ENCODE assay signal across 25 cellular contexts in genomic region chr1:24089027-24089742, GRCh38. TPM values are rescaled to one million over a fixed set of nuclear protein-coding genes. Genes with fewer than 3 reads are reported as not detected.
DNase-seq lines count a peak whose midpoint lies in the region; ATAC-seq, FAIRE-seq and TF ChIP-seq lines count a peak whose summit lies in the region.
"Had no signal": no experiment of that assay in that cellular context is flagged by ENCODE, and none has a peak within 500 bp of the region (broad histone marks: within the 10 kb centered on the region; RNA-seq: fewer than 3 reads in every experiment).

No MANE protein-coding gene starts in this region.

- H3K27ac ChIP-seq in heart right ventricle (peak overlapping the region in 7 of 10 donors; percentile 27 to 53 (median 39)), K562 (ENCODE audit: extremely low read depth, low read depth, low read length) (no peak overlapping the region)
- H3K27ac ChIP-seq: PC-9 had no signal

- TF ChIP-seq CTCF in heart right ventricle (IDR thresholded peaks at IDR 0.05) (no peak), K562 (IDR thresholded peaks at IDR 0.05 in 2 of 3, conservative IDR thresholded peaks at IDR 0.05 in 1 of 3; ENCODE audit: insufficient read depth in 2 of 3, low read depth in 1 of 3, low read length in 3 of 3) (no peak), nephron progenitor cell (IDR thresholded peaks at IDR 0.05) (no peak)

- FAIRE-seq in K562 (lab: Jason Lieb, UNC) = no peak
- FAIRE-seq: G401.6, GM12878 had no signal

- peaks cover 12% of the 10 kb centered on the region for H4K20me1 ChIP-seq in K562 (replicated peaks; ENCODE audit: control insufficient read depth, insufficient read depth, low read length)

- no TSS peak for BruUV-seq in K562 (replicated peaks; lab: Mats Ljungman, UMichigan)

- no peak for DNase-seq in heart right ventricle
- no peak for DNase-seq in Right ventricle myocardium inferior (ENCODE audit: missing footprints)
- DNase-seq in H7 = peak; percentile 53
- no peak for DNase-seq in K562 (ENCODE audit: extremely low read depth in 1 of 4, low spot score in 3 of 4)
- no peak for DNase-seq in nephron progenitor cell
- DNase-seq in activated T-helper 2 cell treated with anti-CD3 and anti-CD28 coated beads, Interferon-gamma antibody, Interleukin-2, Interleukin-4, amounts not matched to agents 10 μg/mL and 5 μg/mL and 100 μg/mL, durations not matched to agents 14 hours and 24 hours and 36 hours (ENCODE audit: low spot score) = no peak
- no peak for DNase-seq in NCI-H187 (lab: John Stamatoyannopoulos, UW)
- no peak for DNase-seq in hypothalamus (lab: John Stamatoyannopoulos, UW)
- DNase-seq: CD4-positive, alpha-beta T cell; DMS53; Kasumi-1; NCI-H1105; NCI-H146; NCI-H2029; NCI-H446 treated with DMSO at 0.1 percent for 48 hours; NCI-H526; NCI-H82; NK-92 treated with Interleukin-12 subunit alpha and Interleukin-12 subunit beta, amount 100 ng/mL, for 24 hours; PC-9; SHP77 had no signal

- POLR2A ChIA-PET in K562 (lab: Yijun Ruan, JAX) = no interaction called here

- ATAC-seq in heart right ventricle (peak in 1 of 8 donors; percentile 1), Right ventricle myocardium inferior (no peak), K562 (no peak)
- ATAC-seq: GM12878 had no signal

- H2AFZ ChIP-seq in K562 (ENCODE audit: low read depth, low read length) = no peak overlapping the region
- H2AFZ ChIP-seq: PC-9 had no signal

- CTCF ChIA-PET in K562 (lab: Yijun Ruan, JAX; ENCODE audit: low intra/inter-chr PET ratio) = no interaction called here

- peaks cover 0 to 85% (median 3%) of the 10 kb centered on the region in 9 donors for H3K36me3 ChIP-seq in heart right ventricle
- H3K36me3 ChIP-seq in H7 (replicated peaks; ENCODE audit: control insufficient read depth, insufficient read depth, low read length) = no peaks in the 10 kb centered on the region
- no peaks in the 10 kb centered on the region for H3K36me3 ChIP-seq in K562 (ENCODE audit: control insufficient read depth, insufficient read depth, low read length)

- H3K9me3 ChIP-seq in heart right ventricle (no peaks in the 10 kb centered on the region), K562 (replicated peaks; ENCODE audit: control insufficient read depth, insufficient read depth, low read depth, low read length) (no peaks in the 10 kb centered on the region)

- WGBS in heart right ventricle, 2 donors = 75 to 83% methylated on average over 14 of the region's 14 CpGs
- 2% methylated on average over 14 of the region's 14 CpGs for WGBS in K562 (ENCODE audit: insufficient coverage, low coverage, missing lambda C conversion rate)

- peaks cover 7% of the 10 kb centered on the region for H3K27me3 Mint-ChIP-seq in nephron progenitor cell (ENCODE audit: low read depth, poor library complexity)
- peaks cover 1% of the 10 kb centered on the region for H3K27me3 Mint-ChIP-seq in activated T-helper 2 cell treated with anti-CD3 and anti-CD28 coated beads, Interferon-gamma antibody, Interleukin-2, Interleukin-4, amounts not matched to agents 10 μg/mL and 5 μg/mL and 100 μg/mL, durations not matched to agents 14 hours and 24 hours and 36 hours (ENCODE audit: low read depth)
- H3K27me3 Mint-ChIP-seq: CD4-positive, alpha-beta T cell had no signal

- no peak for TF ChIP-seq EP300 in K562 (IDR thresholded peaks at IDR 0.05; ENCODE audit: low read length)

- H3K4me1 ChIP-seq in heart right ventricle (peaks cover 0 to 19% (median 4%) of the 10 kb centered on the region in 9 donors), K562 (replicated peaks in 1 of 2; ENCODE audit: control insufficient read depth in 2 of 2, insufficient read depth in 2 of 2, low read length in 2 of 2) (no peaks in the 10 kb centered on the region)

- no peaks in the 10 kb centered on the region for H3K79me2 ChIP-seq in K562 (ENCODE audit: control insufficient read depth, insufficient read depth, low read length)

- no peaks in the 10 kb centered on the region for H3K9me1 ChIP-seq in K562 (ENCODE audit: control insufficient read depth, insufficient read depth, low read length)

- no peak overlapping the region for H3K4me3 ChIP-seq in heart right ventricle
- no peak overlapping the region for H3K4me3 ChIP-seq in H7 (ENCODE audit: insufficient read depth, low read depth, low read length)
- H3K4me3 ChIP-seq in K562 = no peak overlapping the region
- H3K4me3 ChIP-seq: GM12878, PC-9 had no signal

- H3K4me3 Mint-ChIP-seq in nephron progenitor cell = no peak overlapping the region
- no peak overlapping the region for H3K4me3 Mint-ChIP-seq in activated T-helper 2 cell treated with anti-CD3 and anti-CD28 coated beads, Interferon-gamma antibody, Interleukin-2, Interleukin-4, amounts not matched to agents 10 μg/mL and 5 μg/mL and 100 μg/mL, durations not matched to agents 14 hours and 24 hours and 36 hours (ENCODE audit: low read depth)
- H3K4me3 Mint-ChIP-seq: CD4-positive, alpha-beta T cell; IgD-negative memory B cell had no signal

- no peaks in the 10 kb centered on the region for H3K9me3 Mint-ChIP-seq in nephron progenitor cell
- H3K9me3 Mint-ChIP-seq in activated T-helper 2 cell treated with anti-CD3 and anti-CD28 coated beads, Interferon-gamma antibody, Interleukin-2, Interleukin-4, amounts not matched to agents 10 μg/mL and 5 μg/mL and 100 μg/mL, durations not matched to agents 14 hours and 24 hours and 36 hours = no peaks in the 10 kb centered on the region
- H3K9me3 Mint-ChIP-seq: CD4-positive, alpha-beta T cell; IgD-negative memory B cell had no signal

- in situ Hi-C loops in K562 (cut with MboI) = no loop called here

- peak overlapping the region; percentile 49 for H3K27ac Mint-ChIP-seq in nephron progenitor cell
- no peak overlapping the region for H3K27ac Mint-ChIP-seq in activated T-helper 2 cell treated with anti-CD3 and anti-CD28 coated beads, Interferon-gamma antibody, Interleukin-2, Interleukin-4, amounts not matched to agents 10 μg/mL and 5 μg/mL and 100 μg/mL, durations not matched to agents 14 hours and 24 hours and 36 hours
- H3K27ac Mint-ChIP-seq: CD4-positive, alpha-beta T cell; IgD-negative memory B cell had no signal

- H3K4me1 Mint-ChIP-seq in nephron progenitor cell = peaks cover 38% of the 10 kb centered on the region
- no peaks in the 10 kb centered on the region for H3K4me1 Mint-ChIP-seq in activated T-helper 2 cell treated with anti-CD3 and anti-CD28 coated beads, Interferon-gamma antibody, Interleukin-2, Interleukin-4, amounts not matched to agents 10 μg/mL and 5 μg/mL and 100 μg/mL, durations not matched to agents 14 hours and 24 hours and 36 hours (ENCODE audit: low read depth)
- H3K4me1 Mint-ChIP-seq: IgD-negative memory B cell had no signal

- TF ChIP-seq POLR2A in K562 (conservative IDR thresholded peaks at IDR 0.05) = no peak

- no peak overlapping the region for H3K4me2 ChIP-seq in K562 (ENCODE audit: insufficient read depth, low read length)
- H3K4me2 ChIP-seq: PC-9 had no signal

- intact Hi-C loops in heart right ventricle (cut with DNase I) (no loop called here), Right ventricle myocardium inferior (cut with DNase I) (no loop called here), K562 (cut with micrococcal nuclease) (no loop called here)
- intact Hi-C loops in activated T-helper 2 cell treated with anti-CD3 and anti-CD28 coated beads, Interferon-gamma antibody, Interleukin-2, Interleukin-4, amounts not matched to agents 10 μg/mL and 5 μg/mL and 100 μg/mL, durations not matched to agents 14 hours and 24 hours and 36 hours (cut with micrococcal nuclease) = no loop called here

- H3K36me3 Mint-ChIP-seq in nephron progenitor cell (ENCODE audit: low read depth) = no peaks in the 10 kb centered on the region
- H3K36me3 Mint-ChIP-seq in activated T-helper 2 cell treated with anti-CD3 and anti-CD28 coated beads, Interferon-gamma antibody, Interleukin-2, Interleukin-4, amounts not matched to agents 10 μg/mL and 5 μg/mL and 100 μg/mL, durations not matched to agents 14 hours and 24 hours and 36 hours (ENCODE audit: low read depth) = no peaks in the 10 kb centered on the region
- H3K36me3 Mint-ChIP-seq: IgD-negative memory B cell had no signal

- H3K9ac ChIP-seq in K562 (ENCODE audit: insufficient read depth in 1 of 2, low read depth in 2 of 2, low read length in 2 of 2) = no peak overlapping the region

- no peak for TF ChIP-seq RAD21 in K562 (CRISPR knock-in tag; conservative IDR thresholded peaks at IDR 0.05 in 1 of 2, IDR thresholded peaks at IDR 0.05 in 1 of 2)

- H3K27me3 ChIP-seq in heart right ventricle (no peaks in the 10 kb centered on the region), H7 (ENCODE audit: control insufficient read depth, insufficient read depth, low read length) (no peaks in the 10 kb centered on the region), K562 (ENCODE audit: control insufficient read depth in 2 of 2, insufficient read depth in 2 of 2, low read length in 2 of 2) (peaks cover 40 to 90% of the 10 kb centered on the region in 2 experiments; a peak in 4 of 5 replicates)

RNA-seq across cellular contexts. Expression of gene MYOM3, which starts 22.8 kb away (rescaled TPM):
- total RNA-seq in heart right ventricle (100 to 1,000 TPM; 285 to 428 (median 328) TPM), Right ventricle myocardium inferior (403 TPM), K562 (2014; rRNA removed) (not detected in 2 replicates), K562 (2014; rRNA removed; fragmentation: Illumina TruSeq; extraction: Trizol) (not detected in 2 replicates), K562 (2015; rRNA removed; fragmentation: Illumina TruSeq; extraction: Trizol) (not detected in 2 replicates), K562 (2021) (not detected in 2 replicates)
- polyA plus RNA-seq in heart right ventricle (100 to 1,000 TPM in 1 of 2 donors, 10 to 100 TPM in 1; 85.3 to 293 TPM), K562 (2011; rRNA removed) (0.01 TPM in 1 of 2 replicates, not detected in the other), K562 (2014; fragmentation: Illumina TruSeq; extraction: Trizol) (not detected in 2 replicates), K562 (2014; fragmentation: Nextera tagmentation; extraction: Ambion mirVana) (not detected), K562 (2014; rRNA removed) (not detected in 2 replicates)
- total RNA-seq in H7 (2014; rRNA removed; shearing (Covaris generic)) = 0.03 and 0.11 TPM in 2 replicates
- total RNA-seq in K562 (2011; cell fraction: chromatin; rRNA removed; ENCODE audit: low replicate concordance) = 0.09 TPM in 1 of 2 replicates, not detected in the other
- total RNA-seq in K562 (2011; cell fraction: nucleolus; rRNA removed) = not detected in 2 replicates
- not detected in 2 replicates for total RNA-seq in K562 (2011; cell fraction: nucleoplasm; rRNA removed)
- not detected in 2 replicates for polyA plus RNA-seq in K562 (2011; cell fraction: cytosol; rRNA removed)
- polyA plus RNA-seq in K562 (2011; cell fraction: nucleus; rRNA removed) = 0.03 and 0.06 TPM in 2 replicates
- 0.06 TPM in 1 of 2 replicates, not detected in the other for polyA plus RNA-seq in K562 (2012)
- 0.11 TPM in 1 of 2 replicates, not detected in the other for polyA minus RNA-seq in K562 (2011; rRNA and poly(A)+ RNA removed)
- polyA minus RNA-seq in K562 (2011; cell fraction: cytosol; rRNA and poly(A)+ RNA removed) = not detected in 2 replicates
- polyA minus RNA-seq in K562 (2011; cell fraction: nucleus; rRNA and poly(A)+ RNA removed) = not detected in 2 replicates
- not detected in 2 replicates for total RNA-seq in activated T-helper 2 cell treated with anti-CD3 and anti-CD28 coated beads, Interferon-gamma antibody, Interleukin-2, Interleukin-4, amounts not matched to agents 10 μg/mL and 5 μg/mL and 100 μg/mL, durations not matched to agents 14 hours and 24 hours and 36 hours
- total RNA-seq: CD4-positive, alpha-beta T cell; GM12878; H4 had no signal
- polyA plus RNA-seq: BJ, IgD-negative memory B cell had no signal

RNA-seq across cellular contexts. Expression of gene IL22RA1, which starts 53.8 kb away (rescaled TPM):
- total RNA-seq in heart right ventricle (1 to 10 TPM in 1 of 10 donors, under 1 TPM in 8, not detected in 1; 0.13 to 1.6 (median 0.31) TPM), Right ventricle myocardium inferior (0.24 TPM), K562 (2014; rRNA removed) (not detected in 2 replicates), K562 (2014; rRNA removed; fragmentation: Illumina TruSeq; extraction: Trizol) (not detected in 2 replicates), K562 (2015; rRNA removed; fragmentation: Illumina TruSeq; extraction: Trizol) (not detected in 2 replicates), K562 (2021) (0.11 TPM in 1 of 2 replicates, not detected in the other)
- polyA plus RNA-seq in heart right ventricle (under 1 TPM; 0.07 to 0.29 TPM), K562 (2011; rRNA removed) (not detected in 2 replicates), K562 (2014; fragmentation: Illumina TruSeq; extraction: Trizol) (not detected in 2 replicates), K562 (2014; fragmentation: Nextera tagmentation; extraction: Ambion mirVana) (not detected), K562 (2014; rRNA removed) (not detected in 2 replicates)
- total RNA-seq in H7 (2014; rRNA removed; shearing (Covaris generic)) = 0.10 TPM in 1 of 2 replicates, not detected in the other
- not detected in 2 replicates for total RNA-seq in K562 (2011; cell fraction: chromatin; rRNA removed; ENCODE audit: low replicate concordance)
- not detected in 2 replicates for total RNA-seq in K562 (2011; cell fraction: nucleolus; rRNA removed)
- total RNA-seq in K562 (2011; cell fraction: nucleoplasm; rRNA removed) = not detected in 2 replicates
- polyA plus RNA-seq in K562 (2011; cell fraction: cytosol; rRNA removed) = not detected in 2 replicates
- not detected in 2 replicates for polyA plus RNA-seq in K562 (2011; cell fraction: nucleus; rRNA removed)
- polyA plus RNA-seq in K562 (2012) = not detected in 2 replicates
- not detected in 2 replicates for polyA minus RNA-seq in K562 (2011; rRNA and poly(A)+ RNA removed)
- polyA minus RNA-seq in K562 (2011; cell fraction: cytosol; rRNA and poly(A)+ RNA removed) = not detected in 2 replicates
- polyA minus RNA-seq in K562 (2011; cell fraction: nucleus; rRNA and poly(A)+ RNA removed) = not detected in 2 replicates
- total RNA-seq in activated T-helper 2 cell treated with anti-CD3 and anti-CD28 coated beads, Interferon-gamma antibody, Interleukin-2, Interleukin-4, amounts not matched to agents 10 μg/mL and 5 μg/mL and 100 μg/mL, durations not matched to agents 14 hours and 24 hours and 36 hours = not detected in 2 replicates
- total RNA-seq: CD4-positive, alpha-beta T cell; GM12878 had no signal
- polyA plus RNA-seq: BJ, GM12878, IgD-negative memory B cell had no signal

Comparison
In these comparisons a context has a peak if more than half of its experiments do, and no peak if none do; other contexts are left out.
1. RNA of gene MYOM3, which starts 22.8 kb away (total RNA-seq): 403 TPM in Right ventricle myocardium inferior (single experiment) and 285 to 428 TPM in heart right ventricle; 0.03 to 0.11 TPM in H7, 0.09 TPM in K562 and not detected in activated T-helper 2 cell treated with anti-CD3 and anti-CD28 coated beads, Interferon-gamma antibody, Interleukin-2, Interleukin-4, amounts not matched to agents 10 μg/mL and 5 μg/mL and 100 μg/mL, durations not matched to agents 14 hours and 24 hours and 36 hours; every median in the first group is over 100 times any median in the second.